Comparison of ENCODE assay signal across 8 cellular contexts in genomic region chr15:23362622-23363021, GRCh38. TPM values are rescaled to one million over a fixed set of nuclear protein-coding genes. Genes with fewer than 3 reads are reported as not detected.
"Had no signal": no experiment of that assay in that cellular context is flagged by ENCODE, and none has a peak within 500 bp of the region (broad histone marks: within the 10 kb centered on the region; RNA-seq: fewer than 3 reads in every experiment).

No MANE protein-coding gene starts in this region.

RNA-seq across cellular contexts. Expression of gene GOLGA8S, which starts 8.1 kb away (rescaled TPM):
- total RNA-seq: HT1080, K562, NCI-H460, SK-MEL-5 had no signal

RNA-seq across cellular contexts. Expression of gene GOLGA6L26, which starts 28.6 kb away (rescaled TPM):
- total RNA-seq: HepG2, HT1080, IMR-90, K562, MCF 10A, NCI-H460, SK-MEL-5 had no signal
- polyA plus RNA-seq: HepG2, IMR-90, K562, SK-N-SH had no signal
